In genomic region chr10:110414563-110415309, GRCh38 we compare ENCODE assay signal across 9 cellular contexts.
A peak's percentile ranks its signal among the peaks of the same experiment; 100 is the strongest.
DNase-seq lines count a peak whose midpoint lies in the region; ATAC-seq and TF ChIP-seq lines count a peak whose summit lies in the region.
"Had no signal": no experiment of that assay in that cellular context is flagged by ENCODE, and none has a peak within 500 bp of the region (broad histone marks: within the 10 kb centered on the region; RNA-seq: fewer than 3 reads in every experiment).

No MANE protein-coding gene starts in this region.

- peak; percentile 76 for DNase-seq in Daoy (ENCODE audit: low read depth)
- peak; percentile 96 for DNase-seq in Jurkat, Clone E6-1 (ENCODE audit: low read depth, low spot score)
- DNase-seq in activated CD4-positive, alpha-beta T cell treated with anti-CD3 and anti-CD28 coated beads, Interleukin-2, amount 50 U/mL, for 48 hours: peak; percentile 86 to 91
- peak; percentile 71 for DNase-seq in epithelial cell of proximal tubule (ENCODE audit: low read depth)
- DNase-seq in stimulated activated CD4-positive, alpha-beta T cell treated with anti-CD3 and anti-CD28 coated beads, Interleukin-4, amount 100 ng/mL, for 24 hours: peak; percentile 90
- no peak for DNase-seq in D341Med (ENCODE audit: low spot score)
- DNase-seq in uterus: no peak

- ATAC-seq in GM21529 (IDR thresholded peaks at IDR 0.05; ENCODE audit: unreplicated experiment): peak; percentile 80

- no peaks in the 10 kb centered on the region for H3K4me1 ChIP-seq in uterus
- H3K4me1 ChIP-seq: parathyroid adenoma had no signal

- no peaks in the 10 kb centered on the region for H3K36me3 ChIP-seq in uterus

- H3K4me3 ChIP-seq in Jurkat, Clone E6-1 (ENCODE audit: low read length): no peak overlapping the region
- H3K4me3 ChIP-seq in epithelial cell of proximal tubule (ENCODE audit: low read depth, low read length): no peak overlapping the region
- H3K4me3 ChIP-seq in uterus: no peak overlapping the region

- no peak overlapping the region for H3K27ac ChIP-seq in uterus
- H3K27ac ChIP-seq: parathyroid adenoma had no signal

- no peaks in the 10 kb centered on the region for H3K27me3 ChIP-seq in uterus

- no peak for TF ChIP-seq POLR2A in uterus (IDR thresholded peaks at IDR 0.05)

- intact Hi-C loops in uterus (cut with DNase I; ENCODE audit: low total_unique reads): no loop called here

- H3K9me3 ChIP-seq in uterus: no peaks in the 10 kb centered on the region

- TF ChIP-seq CTCF in epithelial cell of proximal tubule (conservative IDR thresholded peaks at IDR 0.05; ENCODE audit: low read depth, low read length): no peak
- no peak for TF ChIP-seq CTCF in uterus (IDR thresholded peaks at IDR 0.05)

Comparison
In these comparisons a context has a peak if more than half of its experiments do, and no peak if none do; other contexts are left out.
1. DNase-seq: peak in Daoy (single experiment), Jurkat, Clone E6-1 (single experiment), activated CD4-positive, alpha-beta T cell treated with anti-CD3 and anti-CD28 coated beads, Interleukin-2, amount 50 U/mL, for 48 hours (2 of 2), epithelial cell of proximal tubule (single experiment) and stimulated activated CD4-positive, alpha-beta T cell treated with anti-CD3 and anti-CD28 coated beads, Interleukin-4, amount 100 ng/mL, for 24 hours (single experiment); none in D341Med (single experiment) and uterus (0 of 2).